Comparison of ENCODE assay signal across 1 cellular context in genomic region chr22:28008056-28008455, GRCh38.
TF ChIP-seq lines count a peak whose summit lies in the region.

No MANE protein-coding gene starts in this region.

TF ChIP-seq in IMR-90, 13 proteins besides CTCF, POLR2A, EP300 and RAD21 (continued from another document):
- TF ChIP-seq MAFK (IDR thresholded peaks at IDR 0.05; ENCODE audit: low read depth, low read length), result no peak
- TF ChIP-seq BHLHE40 (IDR thresholded peaks at IDR 0.05; ENCODE audit: low read depth, low read length), result no peak
- TF ChIP-seq CHD1 (IDR thresholded peaks at IDR 0.05; ENCODE audit: low read depth, low read length), result no peak
- no peak for TF ChIP-seq NFE2L2 (IDR thresholded peaks at IDR 0.05; ENCODE audit: low read depth, low read length)
- TF ChIP-seq SMC3 (IDR thresholded peaks at IDR 0.05; ENCODE audit: low read depth, low read length), result no peak
- no peak for TF ChIP-seq ELK1 (IDR thresholded peaks at IDR 0.05; ENCODE audit: borderline replicate concordance, low read depth, low read length)
- no peak for TF ChIP-seq MAZ (IDR thresholded peaks at IDR 0.05; ENCODE audit: borderline replicate concordance, low read depth, low read length)
- TF ChIP-seq MXI1 (IDR thresholded peaks at IDR 0.05; ENCODE audit: borderline replicate concordance, low read depth, low read length), result no peak
- TF ChIP-seq RCOR1 (IDR thresholded peaks at IDR 0.05; ENCODE audit: insufficient replicate concordance, low read length), result no peak
- no peak for TF ChIP-seq FOS (IDR thresholded peaks at IDR 0.05; ENCODE audit: low read depth, low read length)
- no peak for TF ChIP-seq CEBPB (IDR thresholded peaks at IDR 0.05; ENCODE audit: low read depth, low read length)
- TF ChIP-seq RFX5 (IDR thresholded peaks at IDR 0.05; ENCODE audit: low read depth, low read length), result no peak
TF ChIP-seq in IMR-90: peak in this region for 0.
